1 cellular context compared by ENCODE assay signal in genomic region chr19:6056801-6057650, GRCh38.
TF ChIP-seq lines count a peak whose summit lies in the region.

No MANE protein-coding gene starts in this region.

TF ChIP-seq in IMR-90, 13 proteins besides CTCF, POLR2A, EP300 and RAD21:
- TF ChIP-seq CEBPB (IDR thresholded peaks at IDR 0.05; ENCODE audit: low read depth, low read length) (peak; percentile 98), NFE2L2 (IDR thresholded peaks at IDR 0.05; ENCODE audit: low read depth, low read length) (peak; percentile 60; the same call in 1 of the 2 replicates), SMC3 (IDR thresholded peaks at IDR 0.05; ENCODE audit: low read depth, low read length) (0 out of 2 replicates have a peak, but pooled peaks have one; percentile 1), MAFK (IDR thresholded peaks at IDR 0.05; ENCODE audit: low read depth, low read length) (peak; percentile 46), RCOR1 (IDR thresholded peaks at IDR 0.05; ENCODE audit: insufficient replicate concordance, low read length) (peak; percentile 29), BHLHE40 (IDR thresholded peaks at IDR 0.05; ENCODE audit: low read depth, low read length) (peak; percentile 65), MXI1 (IDR thresholded peaks at IDR 0.05; ENCODE audit: borderline replicate concordance, low read depth, low read length) (no peak), RFX5 (IDR thresholded peaks at IDR 0.05; ENCODE audit: low read depth, low read length) (no peak), MAZ (IDR thresholded peaks at IDR 0.05; ENCODE audit: borderline replicate concordance, low read depth, low read length) (peak; percentile 57; the same call in 1 of the 2 replicates), CHD1 (IDR thresholded peaks at IDR 0.05; ENCODE audit: low read depth, low read length) (no peak), FOS (IDR thresholded peaks at IDR 0.05; ENCODE audit: low read depth, low read length) (peak; percentile 75), ELK1 (IDR thresholded peaks at IDR 0.05; ENCODE audit: borderline replicate concordance, low read depth, low read length) (no peak)
- TF ChIP-seq, protein P1, sequence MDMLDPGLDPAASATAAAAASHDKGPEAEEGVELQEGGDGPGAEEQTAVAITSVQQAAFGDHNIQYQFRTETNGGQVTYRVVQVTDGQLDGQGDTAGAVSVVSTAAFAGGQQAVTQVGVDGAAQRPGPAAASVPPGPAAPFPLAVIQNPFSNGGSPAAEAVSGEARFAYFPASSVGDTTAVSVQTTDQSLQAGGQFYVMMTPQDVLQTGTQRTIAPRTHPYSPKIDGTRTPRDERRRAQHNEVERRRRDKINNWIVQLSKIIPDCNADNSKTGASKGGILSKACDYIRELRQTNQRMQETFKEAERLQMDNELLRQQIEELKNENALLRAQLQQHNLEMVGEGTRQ (IDR thresholded peaks at IDR 0.05; ENCODE audit: low read depth, low read length): no peak; the same call in 1 of the 2 replicates
